Comparison of ENCODE assay signal across 1 cellular context in the genomic region with DNA sequence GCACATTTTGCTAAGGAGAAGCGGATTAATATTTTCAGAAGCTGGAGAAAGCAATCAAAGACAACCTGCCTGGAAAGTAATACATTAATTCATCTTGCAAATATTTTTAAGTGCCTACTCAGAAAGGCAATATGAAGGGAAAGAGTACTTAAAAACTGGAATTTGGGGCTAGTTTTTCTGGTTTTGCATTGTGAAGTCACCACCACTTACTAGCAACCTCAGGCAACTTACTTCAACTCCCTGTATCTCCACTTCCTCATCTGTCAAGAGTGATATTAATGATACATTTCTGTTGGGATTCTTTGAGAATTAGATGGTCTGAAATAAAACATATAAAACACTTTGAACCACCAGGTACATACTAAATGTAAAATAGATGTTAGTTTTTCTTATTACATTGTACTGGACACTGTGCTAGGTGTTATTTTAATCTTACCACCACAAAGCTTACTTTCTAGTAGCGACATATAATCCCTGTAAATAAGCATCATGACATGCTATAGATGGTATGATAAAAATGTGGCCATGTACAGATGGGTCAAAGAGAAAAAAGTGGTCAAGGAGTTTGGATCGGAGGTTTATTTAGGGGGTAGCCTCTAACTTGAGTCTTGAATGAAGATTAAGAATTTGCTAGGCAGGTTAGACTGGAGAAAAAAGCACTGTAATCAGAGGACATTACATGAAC.
TF ChIP-seq lines count a peak whose summit lies in the region.

No MANE protein-coding gene starts in this region.

TF ChIP-seq in SK-N-SH treated with all-trans-retinoic acid at 6 μM for 48 hours, 23 proteins besides CTCF, POLR2A, EP300 and RAD21 (continued from another document):
- TF ChIP-seq ESRRG (CRISPR knock-in tag; IDR thresholded peaks at IDR 0.05) (no peak), CSRNP3 (CRISPR knock-in tag; IDR thresholded peaks at IDR 0.05) (no peak), ZNF70 (CRISPR knock-in tag; IDR thresholded peaks at IDR 0.05) (no peak), ZFP3 (CRISPR knock-in tag; IDR thresholded peaks at IDR 0.05) (no peak), CSDC2 (CRISPR knock-in tag; IDR thresholded peaks at IDR 0.05) (no peak), GLIS3 (CRISPR knock-in tag; IDR thresholded peaks at IDR 0.05) (no peak), PPARA (CRISPR knock-in tag; IDR thresholded peaks at IDR 0.05; ENCODE audit: borderline replicate concordance) (no peak), ZNF565 (CRISPR knock-in tag; conservative IDR thresholded peaks at IDR 0.05; ENCODE audit: low read depth) (no peak)
